In genomic region chr1:100895540-100896480, GRCh38 we compare ENCODE assay signal across 8 cellular contexts. TPM values are rescaled to one million over a fixed set of nuclear protein-coding genes. Genes with fewer than 3 reads are reported as not detected.
DNase-seq lines count a peak whose midpoint lies in the region; ATAC-seq and TF ChIP-seq lines count a peak whose summit lies in the region.

Gene SLC30A7, plus strand, starts transcription at chr1:100896090. Its CDS starts 173 bp downstream, at chr1:100896263.

- H3K4me1 ChIP-seq in RWPE2 (ENCODE audit: insufficient read depth, poor library complexity, severe bottlenecking), result no peaks in the 10 kb centered on the region

- ATAC-seq in RWPE2 (ENCODE audit: low read depth), result peak; percentile 82
- peak; percentile 78 for ATAC-seq in naive thymus-derived CD8-positive, alpha-beta T cell
- ATAC-seq in stimulated activated naive B cell treated with anti-CD40 and anti-IgM and Interleukin-4, amounts not matched to agents 10 μg/mL and 1 μg/mL and 100 μg/mL, for 72 hours (replicated peaks), result peak; percentile 84 to 87

- H3K4me1 Mint-ChIP-seq in activated T-helper 2 cell treated with anti-CD3 and anti-CD28 coated beads, Interferon-gamma antibody, Interleukin-2, Interleukin-4, amounts not matched to agents 10 μg/mL and 5 μg/mL and 100 μg/mL, durations not matched to agents 14 hours and 24 hours and 36 hours (ENCODE audit: low read depth), result peaks cover 41% of the 10 kb centered on the region
- H3K4me1 Mint-ChIP-seq in naive thymus-derived CD8-positive, alpha-beta T cell, result peaks cover 14 to 60% (median 48%) of the 10 kb centered on the region in 4 donors
- H3K4me1 Mint-ChIP-seq in stimulated activated naive B cell treated with anti-CD40 and anti-IgM and Interleukin-4, amounts not matched to agents 10 μg/mL and 1 μg/mL and 100 μg/mL, for 72 hours, result peaks cover 10 to 26% of the 10 kb centered on the region in 2 donors

- H3K27me3 ChIP-seq in RWPE2 (ENCODE audit: insufficient read depth, poor library complexity, severe bottlenecking), result no peaks in the 10 kb centered on the region

- no peaks in the 10 kb centered on the region for H3K27me3 Mint-ChIP-seq in activated T-helper 2 cell treated with anti-CD3 and anti-CD28 coated beads, Interferon-gamma antibody, Interleukin-2, Interleukin-4, amounts not matched to agents 10 μg/mL and 5 μg/mL and 100 μg/mL, durations not matched to agents 14 hours and 24 hours and 36 hours (ENCODE audit: low read depth)
- peaks cover 0 to 6% (median 0%) of the 10 kb centered on the region in 5 donors for H3K27me3 Mint-ChIP-seq in naive thymus-derived CD8-positive, alpha-beta T cell
- H3K27me3 Mint-ChIP-seq in stimulated activated naive B cell treated with anti-CD40 and anti-IgM and Interleukin-4, amounts not matched to agents 10 μg/mL and 1 μg/mL and 100 μg/mL, for 72 hours, result no peaks in the 10 kb centered on the region

- H3K27ac Mint-ChIP-seq in activated T-helper 2 cell treated with anti-CD3 and anti-CD28 coated beads, Interferon-gamma antibody, Interleukin-2, Interleukin-4, amounts not matched to agents 10 μg/mL and 5 μg/mL and 100 μg/mL, durations not matched to agents 14 hours and 24 hours and 36 hours, result peak within 1 kb of the TSS; percentile 97
- H3K27ac Mint-ChIP-seq in naive thymus-derived CD8-positive, alpha-beta T cell, result peak within 1 kb of the TSS; percentile 98 to 100 (median 100)
- H3K27ac Mint-ChIP-seq in stimulated activated naive B cell treated with anti-CD40 and anti-IgM and Interleukin-4, amounts not matched to agents 10 μg/mL and 1 μg/mL and 100 μg/mL, for 72 hours, result peak within 1 kb of the TSS; percentile 98

- peak; percentile 95 for DNase-seq in EL
- peak; percentile 58 for DNase-seq in GOT3 (lab: John Stamatoyannopoulos, UW)
- peak; percentile 88 for DNase-seq in LHCN-M2 (ENCODE audit: low read depth)
- DNase-seq in RWPE2 (ENCODE audit: low spot score), result peak; percentile 93
- DNase-seq in activated T-helper 2 cell treated with anti-CD3 and anti-CD28 coated beads, Interferon-gamma antibody, Interleukin-2, Interleukin-4, amounts not matched to agents 10 μg/mL and 5 μg/mL and 100 μg/mL, durations not matched to agents 14 hours and 24 hours and 36 hours (ENCODE audit: low spot score), result peak; percentile 92
- DNase-seq in fibroblast of mammary gland (ENCODE audit: low read depth), result peak; percentile 80
- peak; percentile 92 to 98 (median 94) for DNase-seq in naive thymus-derived CD8-positive, alpha-beta T cell
- DNase-seq in stimulated activated naive B cell treated with anti-CD40 and anti-IgM and Interleukin-4, amounts not matched to agents 10 μg/mL and 1 μg/mL and 100 μg/mL, for 72 hours, result peak; percentile 94

- POLR2A ChIA-PET in naive thymus-derived CD8-positive, alpha-beta T cell (lab: Charles Lee), result interaction anchor here (0.6 to 2.9 kb wide), 15 partner anchors 9 to 1129 kb away, joined by 3 to 18 read pairs (median 4); partner anchors contain the start of genes FRRS1 and S1PR1

- peak within 1 kb of the TSS; percentile 89 for H3K27ac ChIP-seq in RWPE2 (ENCODE audit: poor library complexity, severe bottlenecking)

- peaks cover 42% of the 10 kb centered on the region for H3K36me3 Mint-ChIP-seq in activated T-helper 2 cell treated with anti-CD3 and anti-CD28 coated beads, Interferon-gamma antibody, Interleukin-2, Interleukin-4, amounts not matched to agents 10 μg/mL and 5 μg/mL and 100 μg/mL, durations not matched to agents 14 hours and 24 hours and 36 hours (ENCODE audit: low read depth)
- H3K36me3 Mint-ChIP-seq in naive thymus-derived CD8-positive, alpha-beta T cell, result peaks cover 9 to 29% (median 9%) of the 10 kb centered on the region in 3 donors
- H3K36me3 Mint-ChIP-seq in stimulated activated naive B cell treated with anti-CD40 and anti-IgM and Interleukin-4, amounts not matched to agents 10 μg/mL and 1 μg/mL and 100 μg/mL, for 72 hours, result peaks cover 6 to 19% of the 10 kb centered on the region in 2 donors

- H3K9me3 Mint-ChIP-seq in activated T-helper 2 cell treated with anti-CD3 and anti-CD28 coated beads, Interferon-gamma antibody, Interleukin-2, Interleukin-4, amounts not matched to agents 10 μg/mL and 5 μg/mL and 100 μg/mL, durations not matched to agents 14 hours and 24 hours and 36 hours, result peaks cover 7% of the 10 kb centered on the region
- peaks cover 0 to 4% (median 2%) of the 10 kb centered on the region in 9 donors for H3K9me3 Mint-ChIP-seq in naive thymus-derived CD8-positive, alpha-beta T cell
- H3K9me3 Mint-ChIP-seq in stimulated activated naive B cell treated with anti-CD40 and anti-IgM and Interleukin-4, amounts not matched to agents 10 μg/mL and 1 μg/mL and 100 μg/mL, for 72 hours, result peaks cover 3% of the 10 kb centered on the region in 2 donors

- H3K36me3 ChIP-seq in RWPE2 (ENCODE audit: low read depth), result peaks cover 32% of the 10 kb centered on the region

- intact Hi-C loops in activated T-helper 2 cell treated with anti-CD3 and anti-CD28 coated beads, Interferon-gamma antibody, Interleukin-2, Interleukin-4, amounts not matched to agents 10 μg/mL and 5 μg/mL and 100 μg/mL, durations not matched to agents 14 hours and 24 hours and 36 hours (cut with micrococcal nuclease), result loop anchor here (1.0 to 5.0 kb wide), 5 partner anchors 343 to 859 kb away; partner anchors contain the start of gene TRMT13

- H3K4me3 ChIP-seq in RWPE2 (ENCODE audit: severe bottlenecking), result peak within 1 kb of the TSS; percentile 84
- peak within 1 kb of the TSS; percentile 95 for H3K4me3 ChIP-seq in fibroblast of mammary gland (ENCODE audit: control insufficient read depth, low read depth, low read length)

- peak within 1 kb of the TSS; percentile 95 for H3K4me3 Mint-ChIP-seq in activated T-helper 2 cell treated with anti-CD3 and anti-CD28 coated beads, Interferon-gamma antibody, Interleukin-2, Interleukin-4, amounts not matched to agents 10 μg/mL and 5 μg/mL and 100 μg/mL, durations not matched to agents 14 hours and 24 hours and 36 hours (ENCODE audit: low read depth)
- peak within 1 kb of the TSS; percentile 96 to 100 (median 99) for H3K4me3 Mint-ChIP-seq in naive thymus-derived CD8-positive, alpha-beta T cell
- H3K4me3 Mint-ChIP-seq in stimulated activated naive B cell treated with anti-CD40 and anti-IgM and Interleukin-4, amounts not matched to agents 10 μg/mL and 1 μg/mL and 100 μg/mL, for 72 hours, result peak within 1 kb of the TSS; percentile 92 to 99

- no peaks in the 10 kb centered on the region for H3K9me3 ChIP-seq in RWPE2 (ENCODE audit: severe bottlenecking)

- TF ChIP-seq CTCF in RWPE2 (IDR thresholded peaks at IDR 0.05; ENCODE audit: poor library complexity, severe bottlenecking) (no peak), fibroblast of mammary gland (conservative IDR thresholded peaks at IDR 0.05; ENCODE audit: control insufficient read depth, insufficient read depth, low read depth, low read length) (no peak)

RNA-seq across cellular contexts. Expression of gene SLC30A7, which starts in this region (rescaled TPM):
- total RNA-seq in LHCN-M2 (2014; rRNA removed), result 35.2 and 39.6 TPM in 2 replicates
- polyA plus RNA-seq in LHCN-M2 (2012), result 6.4 TPM
- 38.6 and 39.4 TPM in 2 replicates for total RNA-seq in activated T-helper 2 cell treated with anti-CD3 and anti-CD28 coated beads, Interferon-gamma antibody, Interleukin-2, Interleukin-4, amounts not matched to agents 10 μg/mL and 5 μg/mL and 100 μg/mL, durations not matched to agents 14 hours and 24 hours and 36 hours
- total RNA-seq in naive thymus-derived CD8-positive, alpha-beta T cell, result 10 to 100 TPM; 34.1 to 37.0 TPM
- 10 to 100 TPM in 2 of 3 donors, 1 to 10 TPM in 1; 8.1 to 10.8 (median 10.5) TPM for polyA plus RNA-seq in naive thymus-derived CD8-positive, alpha-beta T cell

Comparison
In these comparisons a context has a peak if more than half of its experiments do, and no peak if none do; other contexts are left out.
1. Peak in every context shown above with its lines: DNase-seq, ATAC-seq, H3K4me3 ChIP-seq and H3K27ac ChIP-seq.